10 cellular contexts compared by ENCODE assay signal in genomic region chr11:109421981-109422590, GRCh38. TPM values are rescaled to one million over a fixed set of nuclear protein-coding genes. Genes with fewer than 3 reads are reported as not detected.
DNase-seq lines count a peak whose midpoint lies in the region; ATAC-seq and TF ChIP-seq lines count a peak whose summit lies in the region.
"Had no signal": no experiment of that assay in that cellular context is flagged by ENCODE, and none has a peak within 500 bp of the region (broad histone marks: within the 10 kb centered on the region; RNA-seq: fewer than 3 reads in every experiment).

Gene C11orf87 (plus strand): TSS chr11:109422190. CDS start chr11:109423634, 1,444 bp downstream.

- WGBS in heart left ventricle, 4 donors, result 0 to 2% (median 2%) methylated on average over 28 to 44 of the region's 44 CpGs

- peaks cover 0 to 22% (median 4%) of the 10 kb centered on the region in 12 donors for H3K4me1 ChIP-seq in heart left ventricle

- peaks cover 0 to 58% (median 20%) of the 10 kb centered on the region in 9 donors for H3K27me3 ChIP-seq in heart left ventricle

- intact Hi-C loops in heart left ventricle (cut with DNase I) (no loop called here), sciatic nerve (cut with DNase I) (no loop called here), left colon (cut with DNase I, micrococcal nuclease) (no loop called here)

- H3K4me3 ChIP-seq in heart left ventricle, result peak within 1 kb of the TSS in 11 of 12 donors; percentile 11 to 52 (median 35)
- H3K4me3 ChIP-seq: GM12878 had no signal

- DNase-seq in G401 (ENCODE audit: low spot score) (peak; percentile 53), heart left ventricle (peak in 2 of 5 donors; percentile 15 to 47), sciatic nerve (ENCODE audit: low spot score) (peak; percentile 47), LoVo (ENCODE audit: low spot score) (no peak), left colon (no peak)

- no peaks in the 10 kb centered on the region for H3K9me3 ChIP-seq in heart left ventricle
- H3K9me3 ChIP-seq: upper lobe of left lung had no signal

- no peak within 1 kb of the TSS for H3K27ac ChIP-seq in heart left ventricle
- H3K27ac ChIP-seq: upper lobe of left lung had no signal

- TF ChIP-seq POLR2A in heart left ventricle (IDR thresholded peaks at IDR 0.05), result no peak

- ATAC-seq in SK-N-SH treated with all-trans-retinoic acid at 6 μM for 48 hours (peak; percentile 68), heart left ventricle (peak in 2 of 4 donors; percentile 42 to 55), sciatic nerve (no peak), left colon (no peak), HG02759 (IDR thresholded peaks at IDR 0.05; ENCODE audit: unreplicated experiment) (no peak), HG03469 (IDR thresholded peaks at IDR 0.05; ENCODE audit: unreplicated experiment) (no peak)
- ATAC-seq: GM12878 had no signal

- in situ Hi-C loops in G401 (cut with HindIII; ENCODE audit: low sequenced_read_pairs), result no loop called here

- TF ChIP-seq CTCF in heart left ventricle (IDR thresholded peaks at IDR 0.05), result no peak

- H3K36me3 ChIP-seq in heart left ventricle, result no peaks in the 10 kb centered on the region
- H3K36me3 ChIP-seq: upper lobe of left lung had no signal

TF ChIP-seq in SK-N-SH treated with all-trans-retinoic acid at 6 μM for 48 hours, 23 proteins besides CTCF, POLR2A, EP300 and RAD21:
- no peak for TF ChIP-seq POU6F1 (CRISPR knock-in tag; IDR thresholded peaks at IDR 0.05; ENCODE audit: borderline replicate concordance, low read depth)
- no peak for TF ChIP-seq CSDC2 (CRISPR knock-in tag; IDR thresholded peaks at IDR 0.05)
- TF ChIP-seq PPARA (CRISPR knock-in tag; IDR thresholded peaks at IDR 0.05; ENCODE audit: borderline replicate concordance), result no peak
- TF ChIP-seq RARB (CRISPR knock-in tag; IDR thresholded peaks at IDR 0.05), result no peak
- TF ChIP-seq ARNTL (CRISPR knock-in tag; IDR thresholded peaks at IDR 0.05; ENCODE audit: borderline replicate concordance, low read depth), result no peak
- TF ChIP-seq SNAI2 (CRISPR knock-in tag; IDR thresholded peaks at IDR 0.05), result no peak
- no peak for TF ChIP-seq PATZ1 (CRISPR knock-in tag; IDR thresholded peaks at IDR 0.05; ENCODE audit: borderline replicate concordance)
- no peak for TF ChIP-seq ESRRG (CRISPR knock-in tag; IDR thresholded peaks at IDR 0.05)
- TF ChIP-seq ISL1 (CRISPR knock-in tag; IDR thresholded peaks at IDR 0.05), result no peak
- TF ChIP-seq BACH2 (CRISPR knock-in tag; IDR thresholded peaks at IDR 0.05; ENCODE audit: borderline replicate concordance), result no peak
- TF ChIP-seq, protein P1, sequence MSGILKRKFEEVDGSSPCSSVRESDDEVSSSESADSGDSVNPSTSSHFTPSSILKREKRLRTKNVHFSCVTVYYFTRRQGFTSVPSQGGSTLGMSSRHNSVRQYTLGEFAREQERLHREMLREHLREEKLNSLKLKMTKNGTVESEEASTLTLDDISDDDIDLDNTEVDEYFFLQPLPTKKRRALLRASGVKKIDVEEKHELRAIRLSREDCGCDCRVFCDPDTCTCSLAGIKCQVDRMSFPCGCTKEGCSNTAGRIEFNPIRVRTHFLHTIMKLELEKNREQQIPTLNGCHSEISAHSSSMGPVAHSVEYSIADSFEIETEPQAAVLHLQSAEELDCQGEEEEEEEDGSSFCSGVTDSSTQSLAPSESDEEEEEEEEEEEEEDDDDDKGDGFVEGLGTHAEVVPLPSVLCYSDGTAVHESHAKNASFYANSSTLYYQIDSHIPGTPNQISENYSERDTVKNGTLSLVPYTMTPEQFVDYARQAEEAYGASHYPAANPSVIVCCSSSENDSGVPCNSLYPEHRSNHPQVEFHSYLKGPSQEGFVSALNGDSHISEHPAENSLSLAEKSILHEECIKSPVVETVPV (CRISPR knock-in tag; IDR thresholded peaks at IDR 0.05), result no peak
- no peak for TF ChIP-seq TSHZ2 (CRISPR knock-in tag; IDR thresholded peaks at IDR 0.05)
- TF ChIP-seq ZFP30 (CRISPR knock-in tag; IDR thresholded peaks at IDR 0.05), result no peak
- TF ChIP-seq OSR1 (CRISPR knock-in tag; IDR thresholded peaks at IDR 0.05), result no peak
- no peak for TF ChIP-seq TCF4 (CRISPR knock-in tag; IDR thresholded peaks at IDR 0.05; ENCODE audit: borderline replicate concordance)
- no peak for TF ChIP-seq ZFP3 (CRISPR knock-in tag; IDR thresholded peaks at IDR 0.05)

RNA-seq across cellular contexts. Expression of gene C11orf87, which starts in this region (rescaled TPM):
- total RNA-seq in G401 (2014; rRNA removed; shearing (Covaris generic)), result not detected in 2 replicates
- total RNA-seq in heart left ventricle (under 1 TPM in 5 of 9 donors, not detected in 4; 0.04 to 0.35 (median 0.11) TPM), sciatic nerve (0.09 TPM), left colon (not detected)
- under 1 TPM; 0.01 to 0.04 TPM for polyA plus RNA-seq in heart left ventricle
- total RNA-seq: GM12878 had no signal
- polyA plus RNA-seq: GM12878 had no signal

Comparison
In these comparisons a context has a peak if more than half of its experiments do, and no peak if none do; other contexts are left out.
1. Peak in DNase-seq in G401; RNA of the gene not detected or under 1 TPM.
2. Peak in DNase-seq in sciatic nerve; RNA of the gene not detected or under 1 TPM.